9 cellular contexts compared by ENCODE assay signal in the genomic region with DNA sequence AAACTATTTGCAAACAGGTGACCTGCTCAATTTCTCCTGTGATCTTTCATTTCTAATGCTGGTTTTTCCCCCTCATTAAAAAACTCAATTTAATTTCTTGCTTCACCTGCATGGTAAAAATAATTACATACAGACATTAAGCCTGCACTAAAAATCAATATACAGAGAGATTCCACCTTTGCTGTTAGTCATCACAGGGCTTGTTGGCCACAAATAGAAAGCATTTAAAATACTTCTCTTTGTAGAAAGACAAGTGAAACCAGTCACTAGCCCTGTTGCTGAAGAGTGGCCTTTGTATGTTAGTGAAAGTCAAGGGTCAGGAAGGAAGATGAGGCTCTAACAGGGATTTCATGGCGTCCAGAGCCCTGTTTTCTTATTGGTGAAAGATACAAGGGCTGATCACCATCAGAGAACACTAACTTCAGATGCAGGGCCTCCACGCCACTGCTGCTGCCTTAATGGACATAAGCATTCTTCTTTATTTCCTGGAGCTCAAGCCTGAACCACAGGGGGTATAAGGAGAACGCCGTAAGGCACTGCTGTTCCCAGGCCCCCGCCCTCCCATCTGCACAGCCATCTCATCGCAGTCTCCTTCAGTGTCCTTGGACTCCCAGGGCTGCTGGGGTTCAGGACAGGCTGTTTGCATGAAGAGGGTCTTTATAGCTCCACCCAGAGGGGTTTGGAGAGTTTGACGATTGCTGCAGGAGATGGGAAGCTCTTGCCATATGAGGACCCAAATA.
DNase-seq lines count a peak whose midpoint lies in the region; ATAC-seq, FAIRE-seq and TF ChIP-seq lines count a peak whose summit lies in the region.
"Had no signal": no experiment of that assay in that cellular context is flagged by ENCODE, and none has a peak within 500 bp of the region (broad histone marks: within the 10 kb centered on the region; RNA-seq: fewer than 3 reads in every experiment).

No MANE protein-coding gene starts in this region.

- H3K4me1 Mint-ChIP-seq in CD8-positive, alpha-beta T cell (ENCODE audit: low read depth), result peaks cover 73% of the 10 kb centered on the region
- H3K4me1 Mint-ChIP-seq in T-helper 1 cell treated with Interleukin-12 subunit alpha and Interleukin-12 subunit beta and Interleukin-4 antibody, amounts not matched to agents 30 μg/mL and 1 μg/mL, for 36 hours (ENCODE audit: low read depth), result peaks cover 86% of the 10 kb centered on the region

- CTCF ChIA-PET in CD8-positive, alpha-beta T cell (lab: Charles Lee), result no interaction called here

- 75% methylated on average over 7 of the region's 7 CpGs for WGBS in thymus

- H3K36me3 Mint-ChIP-seq in CD8-positive, alpha-beta T cell, result no peaks in the 10 kb centered on the region
- H3K36me3 Mint-ChIP-seq in T-helper 1 cell treated with Interleukin-12 subunit alpha and Interleukin-12 subunit beta and Interleukin-4 antibody, amounts not matched to agents 30 μg/mL and 1 μg/mL, for 36 hours (ENCODE audit: low read depth), result peaks cover 10% of the 10 kb centered on the region

- peaks cover 61% of the 10 kb centered on the region for H3K4me1 ChIP-seq in CD8-positive, alpha-beta T cell (ENCODE audit: insufficient read depth, low read length)
- peaks cover 50 to 52% of the 10 kb centered on the region in 2 donors for H3K4me1 ChIP-seq in kidney (ENCODE audit: control insufficient read depth in 1 of 2, insufficient read depth in 1 of 2, low read depth in 1 of 2, low read length in 2 of 2)
- peaks cover 61% of the 10 kb centered on the region for H3K4me1 ChIP-seq in thymus (ENCODE audit: control insufficient read depth, insufficient read depth, low read length)

- intact Hi-C loops in CD8-positive, alpha-beta T cell (cut with DNase I, micrococcal nuclease), result loop anchor here in 1 of 2 experiments (10.0 kb wide), 1 partner anchor 118 kb away; no protein-coding TSS in a partner anchor
- intact Hi-C loops in kidney (cut with DNase I), result loop anchor here (10.0 kb wide), 1 partner anchor 112 kb away; a partner anchor contains a TSS

- no peak for FAIRE-seq in kidney (lab: Jason Lieb, UNC)
- FAIRE-seq: colon had no signal

- no peak for TF ChIP-seq CTCF in CD8-positive, alpha-beta T cell (IDR thresholded peaks at IDR 0.05)
- no peak for TF ChIP-seq CTCF in kidney (IDR thresholded peaks at IDR 0.05; ENCODE audit: borderline replicate concordance, extremely low read depth, insufficient read depth)

- no peaks in the 10 kb centered on the region for H3K36me3 ChIP-seq in CD8-positive, alpha-beta T cell (ENCODE audit: insufficient read depth, low read length)
- H3K36me3 ChIP-seq in kidney (ENCODE audit: control insufficient read depth in 1 of 2, insufficient read depth in 2 of 2, low read length in 2 of 2) (no peaks in the 10 kb centered on the region), thymus (ENCODE audit: control insufficient read depth, insufficient read depth) (no peaks in the 10 kb centered on the region)

- H3K27me3 Mint-ChIP-seq in CD8-positive, alpha-beta T cell (ENCODE audit: low read depth), result no peaks in the 10 kb centered on the region
- H3K27me3 Mint-ChIP-seq in T-helper 1 cell treated with Interleukin-12 subunit alpha and Interleukin-12 subunit beta and Interleukin-4 antibody, amounts not matched to agents 30 μg/mL and 1 μg/mL, for 36 hours (ENCODE audit: low read depth), result no peaks in the 10 kb centered on the region

- H3K4me3 Mint-ChIP-seq in CD8-positive, alpha-beta T cell, result no peak overlapping the region
- H3K4me3 Mint-ChIP-seq in T-helper 1 cell treated with Interleukin-12 subunit alpha and Interleukin-12 subunit beta and Interleukin-4 antibody, amounts not matched to agents 30 μg/mL and 1 μg/mL, for 36 hours, result peak overlapping the region; percentile 29

- no peaks in the 10 kb centered on the region for H3K9me3 ChIP-seq in CD8-positive, alpha-beta T cell (ENCODE audit: low read length)
- H3K9me3 ChIP-seq in kidney (ENCODE audit: control insufficient read depth in 1 of 2, low read length in 2 of 2), result no peaks in the 10 kb centered on the region
- no peaks in the 10 kb centered on the region for H3K9me3 ChIP-seq in thymus (ENCODE audit: control insufficient read depth)

- no peaks in the 10 kb centered on the region for H3K9me3 Mint-ChIP-seq in CD8-positive, alpha-beta T cell
- H3K9me3 Mint-ChIP-seq in T-helper 1 cell treated with Interleukin-12 subunit alpha and Interleukin-12 subunit beta and Interleukin-4 antibody, amounts not matched to agents 30 μg/mL and 1 μg/mL, for 36 hours, result no peaks in the 10 kb centered on the region

- no peak overlapping the region for H3K27ac ChIP-seq in CD8-positive, alpha-beta T cell (ENCODE audit: low read depth, low read length)
- H3K27ac ChIP-seq in kidney (ENCODE audit: low read depth in 2 of 2, low read length in 2 of 2), result peak overlapping the region; percentile 98 to 99
- peak overlapping the region; percentile 83 for H3K27ac ChIP-seq in thymus (ENCODE audit: low read depth)

- H3K9ac ChIP-seq in kidney (ENCODE audit: low read length in 2 of 2), result peak overlapping the region in 1 of 2 donors; percentile 74

- no peak for ATAC-seq in CD8-positive, alpha-beta T cell
- ATAC-seq in HG02678 (IDR thresholded peaks at IDR 0.05; ENCODE audit: unreplicated experiment) (peak; percentile 36), GM19463 (IDR thresholded peaks at IDR 0.05; ENCODE audit: unreplicated experiment) (no peak)

- no peak for DNase-seq in CD8-positive, alpha-beta T cell
- no peak for DNase-seq in kidney
- DNase-seq in occipital lobe (lab: John Stamatoyannopoulos, UW), result no peak
- DNase-seq in stimulated activated naive CD4-positive, alpha-beta T cell (lab: John Stamatoyannopoulos, UW), result no peak

- H3K27ac Mint-ChIP-seq in CD8-positive, alpha-beta T cell, result peak overlapping the region; percentile 64
- peak overlapping the region; percentile 94 for H3K27ac Mint-ChIP-seq in T-helper 1 cell treated with Interleukin-12 subunit alpha and Interleukin-12 subunit beta and Interleukin-4 antibody, amounts not matched to agents 30 μg/mL and 1 μg/mL, for 36 hours

- H3K27me3 ChIP-seq in CD8-positive, alpha-beta T cell (ENCODE audit: insufficient read depth, low read length), result no peaks in the 10 kb centered on the region
- no peaks in the 10 kb centered on the region for H3K27me3 ChIP-seq in thymus (ENCODE audit: control insufficient read depth, insufficient read depth)

- H3K4me3 ChIP-seq in CD8-positive, alpha-beta T cell (ENCODE audit: low read depth, low read length), result no peak overlapping the region
- H3K4me3 ChIP-seq in kidney (ENCODE audit: low read length in 2 of 2) (no peak overlapping the region), thymus (ENCODE audit: low read length) (no peak overlapping the region)

- POLR2A ChIA-PET in CD8-positive, alpha-beta T cell (lab: Charles Lee), result interaction anchor here (0.6 to 3.8 kb wide), 4 partner anchors 28 to 114 kb away, joined by 3 to 22 read pairs (median 4); no protein-coding TSS in a partner anchor
